ENCODE assay signal across 8 cellular contexts in the genomic region with DNA sequence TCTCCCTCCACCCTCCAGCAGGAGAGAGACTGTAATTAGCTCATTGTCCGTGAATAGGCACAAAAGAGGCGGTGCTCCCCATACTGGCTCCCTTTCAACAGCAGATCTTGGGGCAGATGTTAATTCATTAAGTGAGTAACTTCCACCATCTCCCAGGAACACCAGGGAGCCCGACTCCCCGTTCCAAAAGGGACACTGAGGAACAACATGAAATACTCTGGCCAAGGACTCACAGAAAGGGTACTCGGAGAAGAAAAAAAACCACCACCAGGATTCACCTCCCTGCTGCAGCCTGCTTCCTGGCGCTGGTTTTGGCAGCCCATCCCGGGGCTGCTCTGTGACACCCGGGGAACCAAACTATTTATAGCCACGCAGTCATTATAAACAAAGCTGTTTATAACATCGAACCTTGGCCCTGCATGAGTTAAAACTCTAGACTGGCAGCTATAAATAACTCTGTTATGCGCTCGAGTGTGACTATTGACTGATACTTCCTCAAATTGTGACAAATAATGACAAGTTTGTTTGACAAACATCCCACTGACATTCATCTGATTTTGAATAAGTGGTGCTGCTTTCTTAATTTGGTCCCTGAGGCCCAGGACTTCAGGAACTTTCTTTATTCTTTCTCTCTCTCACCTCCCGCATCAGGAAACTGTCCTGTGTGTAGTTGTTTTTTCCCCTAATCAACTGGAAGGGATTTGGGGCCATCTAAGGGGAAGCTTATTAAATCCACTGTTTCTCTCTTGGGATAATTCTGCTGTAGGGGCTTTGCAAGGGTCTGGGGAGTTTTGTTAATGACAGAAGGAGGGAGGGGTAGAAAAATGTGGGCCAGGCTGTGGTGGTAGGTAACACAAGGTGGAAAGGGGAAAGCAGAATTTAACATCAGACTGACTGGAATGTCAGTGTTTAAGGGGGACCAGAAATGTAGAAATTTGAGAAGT.
DNase-seq lines count a peak whose midpoint lies in the region; ATAC-seq and TF ChIP-seq lines count a peak whose summit lies in the region.

No MANE protein-coding gene starts in this region.

- TF ChIP-seq CTCF in GM13977 (IDR thresholded peaks at IDR 0.05; ENCODE audit: extremely low read depth, insufficient read depth, missing control alignments) (no peak), body of pancreas (IDR thresholded peaks at IDR 0.05) (no peak)

- H3K36me3 ChIP-seq in body of pancreas (replicated peaks in 1 of 2; ENCODE audit: insufficient read depth in 1 of 2, low read depth in 2 of 2): no peaks in the 10 kb centered on the region

- peaks cover 73% of the 10 kb centered on the region for H3K4me1 Mint-ChIP-seq in activated T-helper 2 cell treated with anti-CD3 and anti-CD28 coated beads, Interferon-gamma antibody, Interleukin-2, Interleukin-4, amounts not matched to agents 10 μg/mL and 5 μg/mL and 100 μg/mL, durations not matched to agents 14 hours and 24 hours and 36 hours (ENCODE audit: low read depth)

- TF ChIP-seq POLR2A in body of pancreas (IDR thresholded peaks at IDR 0.05): no peak

- H3K27ac ChIP-seq in body of pancreas: peak overlapping the region in 1 of 4 donors; percentile 5

- in situ Hi-C loops in GM13977 (cut with MboI; ENCODE audit: low pct_unique_long_range_greater_than_20kb, low sequenced_read_pairs, unreplicated experiment): no loop called here

- H3K36me3 Mint-ChIP-seq in activated T-helper 2 cell treated with anti-CD3 and anti-CD28 coated beads, Interferon-gamma antibody, Interleukin-2, Interleukin-4, amounts not matched to agents 10 μg/mL and 5 μg/mL and 100 μg/mL, durations not matched to agents 14 hours and 24 hours and 36 hours (ENCODE audit: low read depth): peaks cover 2% of the 10 kb centered on the region

- H3K4me1 ChIP-seq in body of pancreas: peaks cover 9% of the 10 kb centered on the region

- H3K4me3 Mint-ChIP-seq in activated T-helper 2 cell treated with anti-CD3 and anti-CD28 coated beads, Interferon-gamma antibody, Interleukin-2, Interleukin-4, amounts not matched to agents 10 μg/mL and 5 μg/mL and 100 μg/mL, durations not matched to agents 14 hours and 24 hours and 36 hours (ENCODE audit: low read depth): no peak overlapping the region

- DNase-seq in GM13977 (ENCODE audit: low spot score): peak; percentile 45
- DNase-seq in NCI-H128 (lab: John Stamatoyannopoulos, UW; ENCODE audit: unreplicated experiment): peak; percentile 24
- peak in 1 of 4 donors; percentile 14 for DNase-seq in body of pancreas
- peak; percentile 31 for DNase-seq in kidney tubule cell (ENCODE audit: low spot score)
- no peak for DNase-seq in T1000 (lab: John Stamatoyannopoulos, UW)
- no peak for DNase-seq in stimulated activated CD4-positive, alpha-beta T cell treated with anti-CD3 and anti-CD28 coated beads, Interleukin-4, amount 100 ng/mL, for 24 hours
- no peak for DNase-seq in activated T-helper 2 cell treated with anti-CD3 and anti-CD28 coated beads, Interferon-gamma antibody, Interleukin-2, Interleukin-4, amounts not matched to agents 10 μg/mL and 5 μg/mL and 100 μg/mL, durations not matched to agents 14 hours and 24 hours and 36 hours (ENCODE audit: low spot score)

- peaks cover 3% of the 10 kb centered on the region for H3K27me3 Mint-ChIP-seq in activated T-helper 2 cell treated with anti-CD3 and anti-CD28 coated beads, Interferon-gamma antibody, Interleukin-2, Interleukin-4, amounts not matched to agents 10 μg/mL and 5 μg/mL and 100 μg/mL, durations not matched to agents 14 hours and 24 hours and 36 hours (ENCODE audit: low read depth)

- no peaks in the 10 kb centered on the region for H3K9me3 Mint-ChIP-seq in activated T-helper 2 cell treated with anti-CD3 and anti-CD28 coated beads, Interferon-gamma antibody, Interleukin-2, Interleukin-4, amounts not matched to agents 10 μg/mL and 5 μg/mL and 100 μg/mL, durations not matched to agents 14 hours and 24 hours and 36 hours

- no peaks in the 10 kb centered on the region for H3K27me3 ChIP-seq in body of pancreas

- no peaks in the 10 kb centered on the region for H3K9me3 ChIP-seq in body of pancreas

- WGBS in body of pancreas, 2 donors: 8 to 13% methylated on average over 13 of the region's 13 CpGs

- H3K27ac Mint-ChIP-seq in activated T-helper 2 cell treated with anti-CD3 and anti-CD28 coated beads, Interferon-gamma antibody, Interleukin-2, Interleukin-4, amounts not matched to agents 10 μg/mL and 5 μg/mL and 100 μg/mL, durations not matched to agents 14 hours and 24 hours and 36 hours: no peak overlapping the region

- ATAC-seq in body of pancreas: peak; percentile 45
- no peak for ATAC-seq in GM21526 (IDR thresholded peaks at IDR 0.05; ENCODE audit: low FRiP score, unreplicated experiment)

- intact Hi-C loops in body of pancreas (cut with DNase I): no loop called here
- intact Hi-C loops in activated T-helper 2 cell treated with anti-CD3 and anti-CD28 coated beads, Interferon-gamma antibody, Interleukin-2, Interleukin-4, amounts not matched to agents 10 μg/mL and 5 μg/mL and 100 μg/mL, durations not matched to agents 14 hours and 24 hours and 36 hours (cut with micrococcal nuclease): loop anchor here (5.0 kb wide), 1 partner anchor 97 kb away; no protein-coding TSS in a partner anchor

- no peak overlapping the region for H3K4me3 ChIP-seq in body of pancreas

Comparison
In these comparisons a context has a peak if more than half of its experiments do, and no peak if none do; other contexts are left out.
1. DNase-seq: peak in GM13977 (single experiment), NCI-H128 (single experiment) and kidney tubule cell (single experiment); none in T1000 (single experiment), stimulated activated CD4-positive, alpha-beta T cell treated with anti-CD3 and anti-CD28 coated beads, Interleukin-4, amount 100 ng/mL, for 24 hours (single experiment) and activated T-helper 2 cell treated with anti-CD3 and anti-CD28 coated beads, Interferon-gamma antibody, Interleukin-2, Interleukin-4, amounts not matched to agents 10 μg/mL and 5 μg/mL and 100 μg/mL, durations not matched to agents 14 hours and 24 hours and 36 hours (single experiment).